Comparison of ENCODE assay signal across 14 cellular contexts in the genomic region with DNA sequence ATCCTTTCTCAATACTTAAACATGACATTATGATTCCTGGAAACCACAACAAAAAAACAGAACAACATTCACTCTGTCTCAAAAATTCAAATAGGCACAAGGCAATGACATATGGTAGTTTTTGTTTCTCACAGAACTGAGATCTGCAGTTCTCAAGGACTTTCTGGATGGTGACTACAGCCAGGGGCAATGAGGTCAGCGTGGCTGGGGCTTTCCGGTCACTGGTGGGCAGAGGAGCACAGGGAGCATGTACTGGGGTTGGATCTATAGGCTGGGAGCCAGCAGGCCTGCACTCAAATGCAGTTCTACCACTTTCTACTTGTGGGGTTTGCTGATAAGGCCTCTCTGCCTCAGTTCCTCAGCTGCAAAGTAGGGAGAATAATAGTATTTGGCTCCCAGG.
A peak's percentile ranks its signal among the peaks of the same experiment; 100 is the strongest.
DNase-seq lines count a peak whose midpoint lies in the region; ATAC-seq, FAIRE-seq and TF ChIP-seq lines count a peak whose summit lies in the region.
"Had no signal": no experiment of that assay in that cellular context is flagged by ENCODE, and none has a peak within 500 bp of the region (broad histone marks: within the 10 kb centered on the region; RNA-seq: fewer than 3 reads in every experiment).

No MANE protein-coding gene starts in this region.

- H3K4me1 ChIP-seq in right lobe of liver (peaks cover 0 to 27% (median 11%) of the 10 kb centered on the region in 4 donors), testis (peaks cover 36% of the 10 kb centered on the region), mucosa of descending colon (ENCODE audit: low read depth) (peaks cover 25% of the 10 kb centered on the region)

- H3K9me3 Mint-ChIP-seq in activated T-cell treated with anti-CD3 and anti-CD28 coated beads, Interleukin-2, amount 50 U/mL, for 72 hours: no peaks in the 10 kb centered on the region
- no peaks in the 10 kb centered on the region for H3K9me3 Mint-ChIP-seq in activated naive CD8-positive, alpha-beta T cell (ENCODE audit: low read depth)

- H3K27me3 Mint-ChIP-seq in activated T-cell treated with anti-CD3 and anti-CD28 coated beads, Interleukin-2, amount 50 U/mL, for 72 hours (ENCODE audit: low read depth): peaks cover 40% of the 10 kb centered on the region
- peaks cover 13% of the 10 kb centered on the region for H3K27me3 Mint-ChIP-seq in activated naive CD8-positive, alpha-beta T cell

- FAIRE-seq in GM19239 (lab: Jason Lieb, UNC): no peak
- FAIRE-seq: A549, H1, urothelium cell line had no signal

- H3K27me3 ChIP-seq in right lobe of liver: no peaks in the 10 kb centered on the region
- no peaks in the 10 kb centered on the region for H3K27me3 ChIP-seq in testis

- H3K27ac ChIP-seq in right lobe of liver (peak overlapping the region; percentile 77 to 96 (median 93)), testis (peak overlapping the region; percentile 51 to 89)
- H3K27ac ChIP-seq: A549 had no signal

- no peaks in the 10 kb centered on the region for H3K36me3 ChIP-seq in right lobe of liver
- H3K36me3 ChIP-seq in testis (ENCODE audit: low read depth, missing control alignments): no peaks in the 10 kb centered on the region
- H3K36me3 ChIP-seq in mucosa of descending colon (ENCODE audit: low read depth): no peaks in the 10 kb centered on the region

- intact Hi-C loops in right lobe of liver (cut with DNase I): loop anchor here in 1 of 2 donors (10.0 kb wide), 2 partner anchors 79 to 171 kb away; no protein-coding TSS in a partner anchor
- intact Hi-C loops in testis (cut with DNase I; ENCODE audit: low total_unique reads): loop anchor here (5.0 to 10.0 kb wide), 2 partner anchors 173 to 209 kb away; no protein-coding TSS in a partner anchor
- intact Hi-C loops in mucosa of descending colon (cut with DNase I, micrococcal nuclease): loop anchor here in 1 of 2 donors (5.0 kb wide), 1 partner anchor 168 kb away; no protein-coding TSS in a partner anchor

- H3K4me3 Mint-ChIP-seq in activated T-cell treated with anti-CD3 and anti-CD28 coated beads, Interleukin-2, amount 50 U/mL, for 72 hours: peak overlapping the region in 1 of 2 donors; percentile 51
- H3K4me3 Mint-ChIP-seq in activated naive CD8-positive, alpha-beta T cell: peak overlapping the region; percentile 30

- 18% methylated on average over 2 of the region's 2 CpGs for WGBS in right lobe of liver (ENCODE audit: insufficient coverage, low coverage, low lambda C conversion rate, missing lambda C conversion rate)
- 26 to 34% methylated on average over 2 of the region's 2 CpGs for WGBS in testis, 2 donors

- H3K4me3 ChIP-seq in right lobe of liver (no peak overlapping the region), testis (no peak overlapping the region), mucosa of descending colon (no peak overlapping the region)
- H3K4me3 ChIP-seq: A549 had no signal

- no peak for TF ChIP-seq POLR2A in right lobe of liver (IDR thresholded peaks at IDR 0.05)
- no peak for TF ChIP-seq POLR2A in testis (IDR thresholded peaks at IDR 0.05)

- TF ChIP-seq CTCF in right lobe of liver (IDR thresholded peaks at IDR 0.05): no peak
- no peak for TF ChIP-seq CTCF in testis (IDR thresholded peaks at IDR 0.05)
- TF ChIP-seq CTCF in mucosa of descending colon (IDR thresholded peaks at IDR 0.05): no peak

- ATAC-seq in activated T-cell treated with anti-CD3 and anti-CD28 coated beads, Interleukin-2, amount 50 U/mL, for 72 hours (replicated peaks in 1 of 2): no peak
- ATAC-seq in right lobe of liver: peak in 1 of 4 donors; percentile 37
- ATAC-seq in mucosa of descending colon: no peak
- no peak for ATAC-seq in GM19452 (IDR thresholded peaks at IDR 0.05; ENCODE audit: unreplicated experiment)
- ATAC-seq: A549 had no signal

- no peaks in the 10 kb centered on the region for H3K36me3 Mint-ChIP-seq in activated T-cell treated with anti-CD3 and anti-CD28 coated beads, Interleukin-2, amount 50 U/mL, for 72 hours (ENCODE audit: insufficient read depth in 2 of 2)
- H3K36me3 Mint-ChIP-seq in activated naive CD8-positive, alpha-beta T cell: no peaks in the 10 kb centered on the region

- no peak for DNase-seq in activated T-cell treated with anti-CD3 and anti-CD28 coated beads, Interleukin-2, amount 50 U/mL, for 72 hours
- no peak for DNase-seq in activated T-cell treated with anti-CD3 and anti-CD28 coated beads, Interleukin-2, amount 50 U/mL, for 48 hours
- DNase-seq in right lobe of liver: peak in 1 of 3 donors; percentile 59
- DNase-seq in testis: peak; percentile 55
- no peak for DNase-seq in mucosa of descending colon
- no peak for DNase-seq in GM19239 (ENCODE audit: insufficient read length, low spot score)
- DNase-seq: amygdala, NCI-H1048, T1000 had no signal

- peak overlapping the region; percentile 25 for H3K27ac Mint-ChIP-seq in activated T-cell treated with anti-CD3 and anti-CD28 coated beads, Interleukin-2, amount 50 U/mL, for 72 hours
- H3K27ac Mint-ChIP-seq in activated naive CD8-positive, alpha-beta T cell: peak overlapping the region; percentile 51

- peaks cover 39% of the 10 kb centered on the region for H3K4me1 Mint-ChIP-seq in activated T-cell treated with anti-CD3 and anti-CD28 coated beads, Interleukin-2, amount 50 U/mL, for 72 hours (ENCODE audit: low read depth)
- peaks cover 53% of the 10 kb centered on the region for H3K4me1 Mint-ChIP-seq in activated naive CD8-positive, alpha-beta T cell (ENCODE audit: low read depth)

- no peaks in the 10 kb centered on the region for H3K9me3 ChIP-seq in right lobe of liver
- H3K9me3 ChIP-seq in testis: no peaks in the 10 kb centered on the region
- H3K9me3 ChIP-seq in mucosa of descending colon: no peaks in the 10 kb centered on the region
- H3K9me3 ChIP-seq: A549 had no signal
